ENCODE assay signal across 26 cellular contexts in the genomic region with DNA sequence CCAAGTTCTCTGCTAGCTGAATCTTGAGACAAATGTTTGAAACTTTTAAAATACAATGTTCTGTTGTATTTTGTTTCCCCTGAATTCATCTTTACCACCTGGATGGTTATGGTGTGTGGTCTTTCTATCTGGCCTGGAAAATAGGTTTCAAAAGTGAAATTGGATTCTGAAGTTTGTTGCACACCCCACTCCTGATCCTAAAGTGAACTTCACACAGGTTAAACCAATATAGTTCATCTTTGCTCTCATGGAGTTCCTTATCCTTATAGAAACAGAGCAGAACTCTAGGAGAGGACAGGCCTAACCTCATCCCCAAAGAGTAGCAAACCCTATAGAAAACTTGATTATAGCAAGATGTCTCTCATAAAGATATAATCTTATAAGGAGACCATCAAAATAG.
"Had no signal": no experiment of that assay in that cellular context is flagged by ENCODE, and none has a peak within 500 bp of the region (broad histone marks: within the 10 kb centered on the region; RNA-seq: fewer than 3 reads in every experiment).

No MANE protein-coding gene starts in this region.

- H3K36me3 ChIP-seq: ascending aorta, cardiac muscle cell had no signal

- H3K4me1 ChIP-seq: ascending aorta had no signal

- ATAC-seq: activated CD8-positive, alpha-beta T cell treated with anti-CD3 and anti-CD28 coated beads for 36 hours; activated naive CD8-positive, alpha-beta T cell treated with anti-CD3 and anti-CD28 coated beads, Interleukin-2, amount 50 U/mL, for 24 hours had no signal

- H3K4me3 ChIP-seq: ascending aorta, cardiac muscle cell had no signal

- H3K27me3 ChIP-seq: ascending aorta, cardiac muscle cell had no signal

- DNase-seq: activated B cell treated with CpG ODN at 0.5 μM for 24 hours; activated CD4-positive, alpha-beta memory T cell treated with anti-CD3 and anti-CD28 coated beads for 36 hours; activated CD4-positive, alpha-beta T cell treated with anti-CD3 and anti-CD28 coated beads for 4 hours; activated CD4-positive, alpha-beta T cell treated with anti-CD3 and anti-CD28 coated beads, Interleukin-2, amount 10 ng/mL, durations not matched to agents 24 days and 14 days; activated CD4-positive, alpha-beta T cell treated with anti-CD3 and anti-CD28 coated beads, Interleukin-2, amount 50 U/mL, for 1 hour; activated CD4-positive, alpha-beta T cell treated with anti-CD3 and anti-CD28 coated beads, Interleukin-2, amount 50 U/mL, for 4 hours; activated CD4-positive, CD25-positive, alpha-beta regulatory T cell treated with anti-CD3 and anti-CD28 coated beads, Interleukin-2, amount 50 U/mL, for 72 hours; activated CD8-positive, alpha-beta memory T cell treated with anti-CD3 and anti-CD28 coated beads, Interleukin-2, amount 50 U/mL, for 4 hours; activated CD8-positive, alpha-beta T cell treated with anti-CD3 and anti-CD28 coated beads for 36 hours; activated effector memory CD4-positive, alpha-beta T cell treated with Interleukin-2 at 50 U/mL for 16 hours; activated gamma-delta T cell; activated naive CD4-positive, alpha-beta T cell treated with anti-CD3 and anti-CD28 coated beads, Interleukin-2, amount 50 U/mL, for 16 hours; activated naive CD4-positive, alpha-beta T cell treated with Interleukin-2 at 50 U/mL for 16 hours; activated naive CD8-positive, alpha-beta T cell treated with anti-CD3 and anti-CD28 coated beads, Interleukin-2, amount 10 ng/mL, durations not matched to agents 7 days and 5 days; activated naive CD8-positive, alpha-beta T cell treated with anti-CD3 and anti-CD28 coated beads, Interleukin-2, amount 50 U/mL, for 24 hours; activated T-cell treated with anti-CD3 and anti-CD28 coated beads, Interleukin-2, amount 50 U/mL, for 24 hours; activated T-cell treated with anti-CD3 and anti-CD28 coated beads, Interleukin-2, amount 50 U/mL, for 48 hours; amygdala; anterior cingulate cortex; caudate nucleus; cerebellar nuclear complex; T-helper 2 cell; T-helper 9 cell had no signal

- H3K27ac ChIP-seq: ascending aorta, cardiac muscle cell, VCaP had no signal
